ENCODE assay signal across 8 cellular contexts in the genomic region with DNA sequence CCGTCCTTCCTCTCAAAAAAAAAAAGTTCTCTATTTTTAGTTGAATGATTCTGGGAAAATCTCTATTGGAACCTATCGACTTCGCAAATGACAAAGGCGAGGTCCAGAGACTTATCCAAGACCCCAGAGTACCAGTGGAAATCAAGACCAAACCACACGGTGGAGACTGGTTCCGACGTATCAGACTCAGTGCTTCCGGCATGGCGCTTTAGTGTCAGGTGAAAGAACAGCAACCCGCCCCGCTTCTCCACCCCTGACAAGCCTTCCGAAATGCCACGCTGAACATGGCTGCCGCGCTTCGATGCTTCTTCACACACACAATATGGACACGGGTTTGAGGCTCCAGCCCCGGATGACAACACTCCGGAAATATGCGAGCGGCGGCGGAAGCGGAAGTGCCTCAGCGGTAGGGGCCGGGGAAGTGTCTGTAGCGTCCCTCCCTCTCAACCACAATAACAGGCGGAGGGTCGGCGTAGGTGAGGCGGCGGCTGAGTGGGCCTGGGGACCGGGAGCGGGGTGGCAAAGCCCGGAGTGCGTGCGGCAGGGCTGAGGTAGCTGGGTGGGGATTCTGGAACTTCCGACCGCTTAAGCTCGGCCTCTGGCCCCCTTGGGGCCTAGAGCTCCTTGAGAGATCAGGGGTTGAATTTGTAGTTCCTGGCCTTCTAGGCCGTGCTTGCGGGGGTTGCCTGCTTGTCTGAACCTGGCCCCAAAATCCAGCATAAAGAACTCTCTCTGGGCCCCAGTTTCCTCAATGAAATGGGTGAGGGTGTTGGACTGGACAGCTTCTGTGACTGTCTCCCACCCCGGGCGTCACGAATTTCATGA. TPM values are rescaled to one million over a fixed set of nuclear protein-coding genes. Genes with fewer than 3 reads are reported as not detected.
DNase-seq lines count a peak whose midpoint lies in the region; ATAC-seq and TF ChIP-seq lines count a peak whose summit lies in the region.

Gene FBXO38, plus strand, starts transcription at position 395 of the 825 bp plus-strand sequence. CDS start 10,819 bp downstream, outside the sequence.

- ATAC-seq in GM19438 (IDR thresholded peaks at IDR 0.05; ENCODE audit: low read depth, unreplicated experiment) = peak; percentile 100
- ATAC-seq in HG03575 (IDR thresholded peaks at IDR 0.05; ENCODE audit: extremely low read depth, insufficient number of reproducible peaks, low FRiP score, unreplicated experiment) = peak; percentile 99

- H3K9me3 ChIP-seq in CD4-positive, alpha-beta memory T cell (ENCODE audit: control insufficient read depth in 1 of 2, low read length in 2 of 2) = no peaks in the 10 kb centered on the region
- no peaks in the 10 kb centered on the region for H3K9me3 ChIP-seq in liver (ENCODE audit: control insufficient read depth in 4 of 4, low read length in 3 of 4)

- no peaks in the 10 kb centered on the region for H3K27me3 ChIP-seq in CD4-positive, alpha-beta memory T cell (ENCODE audit: insufficient read depth, low read length)
- H3K27me3 ChIP-seq in dorsolateral prefrontal cortex = no peaks in the 10 kb centered on the region
- no peaks in the 10 kb centered on the region for H3K27me3 ChIP-seq in liver (ENCODE audit: control insufficient read depth in 4 of 4, insufficient read depth in 4 of 4, low read length in 3 of 4)

- H3K4me3 ChIP-seq in CD4-positive, alpha-beta memory T cell (ENCODE audit: low read length in 2 of 2) = peak within 1 kb of the TSS; percentile 82 to 86
- H3K4me3 ChIP-seq in dorsolateral prefrontal cortex = peak within 1 kb of the TSS; percentile 61 to 99 (median 90)
- H3K4me3 ChIP-seq in liver (ENCODE audit: low read depth in 1 of 3, low read length in 3 of 3) = peak within 1 kb of the TSS; percentile 73 to 91 (median 77)

- H3K4me3 Mint-ChIP-seq in CD4-positive, alpha-beta memory T cell = peak within 1 kb of the TSS; percentile 86 to 97 (median 92)
- H3K4me3 Mint-ChIP-seq in activated CD4-positive, alpha-beta memory T cell treated with anti-CD3 and anti-CD28 coated beads for 36 hours = peak within 1 kb of the TSS; percentile 86

- DNase-seq in CD4-positive, alpha-beta memory T cell = peak; percentile 97 to 99 (median 97)
- peak; percentile 93 for DNase-seq in NCI-H82 treated with DMSO at 0.1 percent for 48 hours (lab: John Stamatoyannopoulos, UW; ENCODE audit: unreplicated experiment)
- DNase-seq in activated CD4-positive, alpha-beta memory T cell treated with anti-CD3 and anti-CD28 coated beads for 36 hours = peak; percentile 98
- DNase-seq in dorsolateral prefrontal cortex = peak; percentile 91 to 97 (median 96)
- peak; percentile 97 for DNase-seq in stimulated activated CD4-positive, alpha-beta T cell treated with anti-CD3 and anti-CD28 coated beads, Interleukin-4, amount 100 ng/mL, for 24 hours

- WGBS in liver = under 1% methylated on average over 45 of the region's 45 CpGs

- peak; percentile 44 to 56 for TF ChIP-seq RAD21 in liver (IDR thresholded peaks at IDR 0.05)

- intact Hi-C loops in CD4-positive, alpha-beta memory T cell (cut with micrococcal nuclease) = loop anchor here (1.0 to 10.0 kb wide), 5 partner anchors 443 to 1937 kb away; partner anchors contain the start of genes ADRB2, CSNK1A1, GRPEL2 and TCERG1
- intact Hi-C loops in activated CD4-positive, alpha-beta memory T cell treated with anti-CD3 and anti-CD28 coated beads for 36 hours (cut with micrococcal nuclease) = loop anchor here (1.0 to 10.0 kb wide), 8 partner anchors 17 to 1936 kb away; partner anchors contain the start of genes CSNK1A1 and TCERG1
- intact Hi-C loops in dorsolateral prefrontal cortex (cut with DNase I) = no loop called here

- H3K27me3 Mint-ChIP-seq in CD4-positive, alpha-beta memory T cell = no peaks in the 10 kb centered on the region
- H3K27me3 Mint-ChIP-seq in activated CD4-positive, alpha-beta memory T cell treated with anti-CD3 and anti-CD28 coated beads for 36 hours = no peaks in the 10 kb centered on the region

- peak within 1 kb of the TSS; percentile 90 to 100 (median 99) for H3K27ac Mint-ChIP-seq in CD4-positive, alpha-beta memory T cell
- peak within 1 kb of the TSS; percentile 92 for H3K27ac Mint-ChIP-seq in activated CD4-positive, alpha-beta memory T cell treated with anti-CD3 and anti-CD28 coated beads for 36 hours

- H3K4me1 ChIP-seq in CD4-positive, alpha-beta memory T cell (ENCODE audit: insufficient read depth, low read length) = peaks cover 47% of the 10 kb centered on the region
- H3K4me1 ChIP-seq in liver (ENCODE audit: control insufficient read depth in 4 of 4, insufficient read depth in 4 of 4, low read length in 3 of 4) = peaks cover 3 to 29% (median 23%) of the 10 kb centered on the region in 4 donors

- peak within 1 kb of the TSS; percentile 78 to 98 for H3K9ac ChIP-seq in liver (ENCODE audit: low read depth in 1 of 2, low read length in 2 of 2)

- H3K4me1 Mint-ChIP-seq in CD4-positive, alpha-beta memory T cell = peaks cover 42 to 71% (median 59%) of the 10 kb centered on the region in 4 donors
- H3K4me1 Mint-ChIP-seq in activated CD4-positive, alpha-beta memory T cell treated with anti-CD3 and anti-CD28 coated beads for 36 hours (ENCODE audit: low read depth) = peaks cover 53% of the 10 kb centered on the region

- CTCF ChIA-PET in CD4-positive, alpha-beta memory T cell (lab: Charles Lee; ENCODE audit: partially characterized antibody) = interaction anchor here (0.9 kb wide), 2 partner anchors 9 to 10 kb away, joined by 3 read pairs; no protein-coding TSS in a partner anchor
- CTCF ChIA-PET in activated CD4-positive, alpha-beta memory T cell treated with anti-CD3 and anti-CD28 coated beads for 36 hours (lab: Charles Lee) = interaction anchor here (0.8 to 1.6 kb wide), 3 partner anchors 29 to 350 kb away, joined by 3 to 5 read pairs (median 4); no protein-coding TSS in a partner anchor

- H3K27ac ChIP-seq in CD4-positive, alpha-beta memory T cell (ENCODE audit: low read depth, low read length) = peak within 1 kb of the TSS; percentile 93
- peak within 1 kb of the TSS; percentile 12 to 94 (median 81) for H3K27ac ChIP-seq in dorsolateral prefrontal cortex
- peak within 1 kb of the TSS; percentile 77 to 85 for H3K27ac ChIP-seq in liver (ENCODE audit: low read depth in 1 of 2, low read length in 2 of 2)

- peaks cover 11 to 21% of the 10 kb centered on the region in 2 donors for H3K36me3 Mint-ChIP-seq in CD4-positive, alpha-beta memory T cell
- H3K36me3 Mint-ChIP-seq in activated CD4-positive, alpha-beta memory T cell treated with anti-CD3 and anti-CD28 coated beads for 36 hours = peaks cover 30% of the 10 kb centered on the region

- no peaks in the 10 kb centered on the region for H3K36me3 ChIP-seq in CD4-positive, alpha-beta memory T cell (ENCODE audit: insufficient read depth, low read length)
- H3K36me3 ChIP-seq in liver (ENCODE audit: control insufficient read depth in 4 of 4, insufficient read depth in 3 of 4, low read depth in 1 of 4, low read length in 3 of 4) = no peaks in the 10 kb centered on the region

- peak in 36 of 56 donors; percentile 6 to 54 (median 28) for TF ChIP-seq CTCF in dorsolateral prefrontal cortex (IDR thresholded peaks at IDR 0.05 in 54 of 56, conservative IDR thresholded peaks at IDR 0.05 in 2 of 56; ENCODE audit: low read depth in 1 of 56, partially characterized antibody in 56 of 56)
- peak; percentile 6 for TF ChIP-seq CTCF in liver (IDR thresholded peaks at IDR 0.05; ENCODE audit: low read depth, low read length, missing input control)

- POLR2A ChIA-PET in CD4-positive, alpha-beta memory T cell (lab: Charles Lee; ENCODE audit: partially characterized antibody) = interaction anchor here (0.6 to 1.4 kb wide), 3 partner anchors 9 to 298 kb away, joined by 3 read pairs; no protein-coding TSS in a partner anchor
- POLR2A ChIA-PET in activated CD4-positive, alpha-beta memory T cell treated with anti-CD3 and anti-CD28 coated beads for 36 hours (lab: Charles Lee) = interaction anchor here (0.8 kb wide), 1 partner anchor 10 kb away, joined by 3 read pairs; no protein-coding TSS in a partner anchor

- peaks cover 0 to 1% (median 0%) of the 10 kb centered on the region in 8 donors for H3K9me3 Mint-ChIP-seq in CD4-positive, alpha-beta memory T cell
- peaks cover 4% of the 10 kb centered on the region for H3K9me3 Mint-ChIP-seq in activated CD4-positive, alpha-beta memory T cell treated with anti-CD3 and anti-CD28 coated beads for 36 hours

TF ChIP-seq in liver, 16 proteins besides CTCF, POLR2A, EP300 and RAD21 (continues in another document):
- no peak for TF ChIP-seq HNF4G (IDR thresholded peaks at IDR 0.05)
- peak; percentile 85 for TF ChIP-seq REST (IDR thresholded peaks at IDR 0.05)
- peak; percentile 63 for TF ChIP-seq SP1 (IDR thresholded peaks at IDR 0.05)

RNA-seq across cellular contexts. Expression of gene FBXO38, which starts in this region (rescaled TPM):
- total RNA-seq in CD4-positive, alpha-beta memory T cell = 10 to 100 TPM; 77.3 to 78.3 TPM
- 10 to 100 TPM in 1 of 2 donors, 1 to 10 TPM in 1; 7.6 to 24.3 TPM for polyA plus RNA-seq in CD4-positive, alpha-beta memory T cell
- total RNA-seq in activated CD4-positive, alpha-beta memory T cell treated with anti-CD3 and anti-CD28 coated beads for 36 hours = 10 to 100 TPM; 43.1 to 45.0 TPM
- 10 to 100 TPM; 40.2 to 79.9 (median 55.3) TPM for total RNA-seq in dorsolateral prefrontal cortex
- total RNA-seq in liver = 10 to 100 TPM; 37.9 to 40.9 TPM
- 10 to 100 TPM in 1 of 2 donors, 1 to 10 TPM in 1; 8.2 to 12.8 TPM for polyA plus RNA-seq in liver

Comparison
In these comparisons a context has a peak if more than half of its experiments do, and no peak if none do; other contexts are left out.
1. Peak in every context shown above with its lines: DNase-seq, ATAC-seq, H3K4me3 ChIP-seq and H3K27ac ChIP-seq.
2. intact Hi-C loops: an anchor here in CD4-positive, alpha-beta memory T cell (1.0 to 10.0 kb wide) and activated CD4-positive, alpha-beta memory T cell treated with anti-CD3 and anti-CD28 coated beads for 36 hours (1.0 to 10.0 kb wide); none called in dorsolateral prefrontal cortex.